ENCODE assay signal across 3 cellular contexts in the genomic region with DNA sequence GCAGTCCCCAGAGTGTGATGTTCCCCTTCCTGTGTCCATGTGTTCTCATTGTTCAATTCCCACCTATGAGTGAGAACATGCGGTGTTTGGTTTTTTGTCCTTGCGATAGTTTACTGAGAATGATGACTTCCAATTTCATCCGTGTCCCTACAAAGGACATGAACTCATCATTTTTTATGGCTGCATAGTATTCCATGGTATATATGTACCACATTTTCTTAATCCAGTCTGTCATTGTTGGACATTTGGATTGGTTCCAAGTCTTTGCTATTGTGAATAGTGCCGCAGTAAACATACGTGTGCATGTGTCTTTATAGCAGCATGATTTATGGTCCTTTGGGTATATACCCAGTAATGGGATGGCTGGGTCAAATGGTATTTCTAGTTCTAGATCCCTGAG.
TF ChIP-seq lines count a peak whose summit lies in the region.

No MANE protein-coding gene starts in this region.

TF ChIP-seq in HEK293, 187 proteins besides CTCF, POLR2A, EP300 and RAD21:
- peak; percentile 73 for TF ChIP-seq ZNF146 (tag by site-specific recombination; IDR thresholded peaks at IDR 0.05)

TF ChIP-seq in SK-N-SH treated with all-trans-retinoic acid at 6 μM for 48 hours, 23 proteins besides CTCF, POLR2A, EP300 and RAD21:
- TF ChIP-seq ZNF8 (CRISPR knock-in tag; IDR thresholded peaks at IDR 0.05), result 0 out of 2 replicates have a peak, but pooled peaks have one; percentile 16

TF ChIP-seq in K562, 482 proteins besides CTCF, POLR2A, EP300 and RAD21:
- TF ChIP-seq BCOR (IDR thresholded peaks at IDR 0.05) (peak; percentile 77), SMARCA5 (IDR thresholded peaks at IDR 0.05) (0 out of 2 replicates have a peak, but pooled peaks have one; percentile 21), KDM1A (IDR thresholded peaks at IDR 0.05) (peak in 1 of 2 experiments; percentile 45; a peak in 1 of 4 replicates), ZNF146 (CRISPR knock-in tag; IDR thresholded peaks at IDR 0.05; ENCODE audit: unreplicated experiment) (peak; percentile 19)
TF ChIP-seq in K562: peak in this region for 4; not testable (repeated sequence) for 478.
